Comparison of ENCODE assay signal across 8 cellular contexts in the genomic region with DNA sequence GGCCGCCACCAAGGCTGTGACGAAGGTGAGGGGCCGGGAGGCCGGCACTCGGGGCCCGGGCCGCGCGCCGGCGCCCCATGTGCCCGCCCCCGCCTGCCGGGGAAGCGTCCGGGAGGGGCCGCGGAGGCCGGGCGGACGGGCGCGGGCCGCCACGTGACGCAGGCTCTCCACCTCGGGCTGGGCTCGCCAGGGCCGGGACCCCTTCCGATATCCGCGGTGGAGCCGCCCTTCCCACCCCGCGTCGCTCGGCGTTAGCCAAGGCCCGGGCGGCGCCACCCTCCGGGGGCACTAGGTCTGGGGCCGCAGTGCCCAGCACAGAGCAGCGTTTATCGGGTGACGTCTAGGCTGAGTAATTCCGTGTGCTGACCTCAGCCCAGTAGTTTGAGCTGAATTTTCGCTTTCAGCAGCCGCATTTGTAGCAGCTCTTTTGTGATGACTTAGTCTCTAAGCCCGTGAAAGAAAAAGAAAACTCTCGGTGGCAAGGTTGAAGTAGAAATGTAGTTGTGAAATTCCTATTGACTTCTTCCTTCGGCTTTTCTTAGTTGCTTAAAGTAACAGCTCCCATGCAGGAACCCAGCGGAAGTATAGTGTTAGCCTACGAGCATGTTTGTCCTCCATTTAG. TPM values are rescaled to one million over a fixed set of nuclear protein-coding genes. Genes with fewer than 3 reads are reported as not detected.
DNase-seq lines count a peak whose midpoint lies in the region; ATAC-seq and TF ChIP-seq lines count a peak whose summit lies in the region.

No MANE protein-coding gene starts in this region.

- peak overlapping the region; percentile 85 for H3K9ac ChIP-seq in Loucy (ENCODE audit: low read depth, low read length, poor library complexity, severe bottlenecking)

- H2AFZ ChIP-seq in Loucy (ENCODE audit: low read length): no peak overlapping the region

- H3K4me1 ChIP-seq in Loucy (ENCODE audit: insufficient read depth, low read length, poor library complexity, severe bottlenecking): peaks cover 59% of the 10 kb centered on the region
- H3K4me1 ChIP-seq in tibial nerve: peaks cover 0 to 75% (median 39%) of the 10 kb centered on the region in 4 donors

- peak in 1 of 2 donors; percentile 43 for TF ChIP-seq POLR2A in tibial nerve (IDR thresholded peaks at IDR 0.05)

- no peak for TF ChIP-seq CTCF in Calu3 (IDR thresholded peaks at IDR 0.05; ENCODE audit: unreplicated experiment)
- TF ChIP-seq CTCF in Loucy (conservative IDR thresholded peaks at IDR 0.05; ENCODE audit: low read length): peak; percentile 21; the same call in 1 of the 2 replicates
- peak; percentile 31 for TF ChIP-seq CTCF in osteocyte (IDR thresholded peaks at IDR 0.05)
- peak in 1 of 5 experiments; percentile 29 for TF ChIP-seq CTCF in tibial nerve (IDR thresholded peaks at IDR 0.05)

- TF ChIP-seq EP300 in tibial nerve (IDR thresholded peaks at IDR 0.05): peak in 1 of 2 donors; percentile 83

- H3K9me2 ChIP-seq in Loucy (replicated peaks; ENCODE audit: low read depth, low read length): no peaks in the 10 kb centered on the region

- H3K4me3 Mint-ChIP-seq in Calu3 (ENCODE audit: low read depth, unreplicated experiment) (peak overlapping the region; percentile 95), osteocyte (ENCODE audit: unreplicated experiment) (peak overlapping the region; percentile 94)
- H3K4me3 Mint-ChIP-seq in activated T-helper 1 cell treated with anti-CD3 and anti-CD28 coated beads, Interleukin-12 subunit alpha, Interleukin-12 subunit beta, Interleukin-2, Interleukin-4 antibody, amounts not matched to agents 30 ng/mL and 10 ng/mL and 1 ng/mL, durations not matched to agents 14 hours and 24 hours and 36 hours: peak overlapping the region; percentile 94

- H3K4me2 ChIP-seq in Loucy (ENCODE audit: low read depth, low read length, poor library complexity, severe bottlenecking): peak overlapping the region; percentile 84

- no peaks in the 10 kb centered on the region for H3K9me3 ChIP-seq in Loucy (ENCODE audit: insufficient read depth, low read depth, low read length)
- H3K9me3 ChIP-seq in tibial nerve: no peaks in the 10 kb centered on the region

- H3K27me3 ChIP-seq in Loucy (ENCODE audit: insufficient read depth, low read length, poor library complexity, severe bottlenecking): no peaks in the 10 kb centered on the region
- H3K27me3 ChIP-seq in tibial nerve: no peaks in the 10 kb centered on the region

- peaks cover 13% of the 10 kb centered on the region for H3F3A ChIP-seq in Loucy (ENCODE audit: low read depth)

- peak overlapping the region; percentile 93 to 99 (median 98) for H3K27ac ChIP-seq in tibial nerve

- H3K4me3 ChIP-seq in Loucy (ENCODE audit: low read length, poor library complexity, severe bottlenecking) (peak overlapping the region; percentile 86), tibial nerve (peak overlapping the region; percentile 60 to 84 (median 82))

- peak; percentile 21 for ATAC-seq in GM21786 (IDR thresholded peaks at IDR 0.05; ENCODE audit: unreplicated experiment)

- intact Hi-C loops in Calu3 (cut with micrococcal nuclease; ENCODE audit: unreplicated experiment): loop anchor here (5.0 kb wide), 1 partner anchor 852 kb away; the partner anchor contains the start of gene NPHP3
- intact Hi-C loops in activated T-helper 1 cell treated with anti-CD3 and anti-CD28 coated beads, Interleukin-12 subunit alpha, Interleukin-12 subunit beta, Interleukin-2, Interleukin-4 antibody, amounts not matched to agents 30 ng/mL and 10 ng/mL and 1 ng/mL, durations not matched to agents 14 hours and 24 hours and 36 hours (cut with micrococcal nuclease): loop anchor here (1.0 to 5.0 kb wide), 4 partner anchors 21 to 912 kb away; partner anchors contain the start of genes CEP63 and RYK

- BruUV-seq in Calu3 (replicated peaks; lab: Mats Ljungman, UMichigan): no TSS peak

- CTCF ChIA-PET in Calu3 (lab: Charles Lee): interaction anchor here (0.6 to 1.3 kb wide), 5 partner anchors 13 to 110 kb away, joined by 3 to 5 read pairs (median 3); no protein-coding TSS in a partner anchor

- H3K36me3 ChIP-seq in Loucy (ENCODE audit: insufficient read depth, low read length): peaks cover 9% of the 10 kb centered on the region
- H3K36me3 ChIP-seq in tibial nerve: peaks cover 0 to 21% (median 6%) of the 10 kb centered on the region in 3 donors

- H4K20me1 ChIP-seq in Loucy (ENCODE audit: insufficient read depth, low read length, poor library complexity, severe bottlenecking): peaks cover 43% of the 10 kb centered on the region

- no peaks in the 10 kb centered on the region for H3K27me3 Mint-ChIP-seq in Calu3 (ENCODE audit: unreplicated experiment)
- no peaks in the 10 kb centered on the region for H3K27me3 Mint-ChIP-seq in activated T-helper 1 cell treated with anti-CD3 and anti-CD28 coated beads, Interleukin-12 subunit alpha, Interleukin-12 subunit beta, Interleukin-2, Interleukin-4 antibody, amounts not matched to agents 30 ng/mL and 10 ng/mL and 1 ng/mL, durations not matched to agents 14 hours and 24 hours and 36 hours (ENCODE audit: insufficient read depth)
- H3K27me3 Mint-ChIP-seq in osteocyte (ENCODE audit: unreplicated experiment): no peaks in the 10 kb centered on the region

- peaks cover 82% of the 10 kb centered on the region for H3K36me3 Mint-ChIP-seq in Calu3 (ENCODE audit: insufficient read depth, unreplicated experiment)
- H3K36me3 Mint-ChIP-seq in activated T-helper 1 cell treated with anti-CD3 and anti-CD28 coated beads, Interleukin-12 subunit alpha, Interleukin-12 subunit beta, Interleukin-2, Interleukin-4 antibody, amounts not matched to agents 30 ng/mL and 10 ng/mL and 1 ng/mL, durations not matched to agents 14 hours and 24 hours and 36 hours (ENCODE audit: low read depth): peaks cover 45% of the 10 kb centered on the region
- peaks cover 25% of the 10 kb centered on the region for H3K36me3 Mint-ChIP-seq in osteocyte (ENCODE audit: unreplicated experiment)

- H3K4me1 Mint-ChIP-seq in Calu3 (ENCODE audit: low read depth, unreplicated experiment) (peaks cover 70% of the 10 kb centered on the region), osteocyte (ENCODE audit: unreplicated experiment) (peaks cover 76% of the 10 kb centered on the region)
- peaks cover 69% of the 10 kb centered on the region for H3K4me1 Mint-ChIP-seq in activated T-helper 1 cell treated with anti-CD3 and anti-CD28 coated beads, Interleukin-12 subunit alpha, Interleukin-12 subunit beta, Interleukin-2, Interleukin-4 antibody, amounts not matched to agents 30 ng/mL and 10 ng/mL and 1 ng/mL, durations not matched to agents 14 hours and 24 hours and 36 hours (ENCODE audit: low read depth)

- H3K9me3 Mint-ChIP-seq in Calu3 (ENCODE audit: low read depth, unreplicated experiment) (no peaks in the 10 kb centered on the region), osteocyte (ENCODE audit: unreplicated experiment) (no peaks in the 10 kb centered on the region)
- no peaks in the 10 kb centered on the region for H3K9me3 Mint-ChIP-seq in activated T-helper 1 cell treated with anti-CD3 and anti-CD28 coated beads, Interleukin-12 subunit alpha, Interleukin-12 subunit beta, Interleukin-2, Interleukin-4 antibody, amounts not matched to agents 30 ng/mL and 10 ng/mL and 1 ng/mL, durations not matched to agents 14 hours and 24 hours and 36 hours

- 0 to 2% methylated on average over 17 to 26 of the region's 54 CpGs for WGBS in tibial nerve, 2 donors

- DNase-seq in Calu3 (peak; percentile 87), foreskin melanocyte (peak; percentile 61), osteocyte (ENCODE audit: extremely low spot score, unreplicated experiment) (peak; percentile 88), tibial nerve (ENCODE audit: low spot score in 2 of 2) (peak; percentile 37 to 39), COR-L47 (lab: John Stamatoyannopoulos, UW) (no peak)
- DNase-seq in activated T-helper 1 cell treated with anti-CD3 and anti-CD28 coated beads, Interleukin-12 subunit alpha, Interleukin-12 subunit beta, Interleukin-2, Interleukin-4 antibody, amounts not matched to agents 30 ng/mL and 10 ng/mL and 1 ng/mL, durations not matched to agents 14 hours and 24 hours and 36 hours (ENCODE audit: low spot score): peak; percentile 69

- H3K27ac Mint-ChIP-seq in Calu3 (ENCODE audit: unreplicated experiment) (peak overlapping the region; percentile 33), osteocyte (ENCODE audit: unreplicated experiment) (peak overlapping the region; percentile 94)
- H3K27ac Mint-ChIP-seq in activated T-helper 1 cell treated with anti-CD3 and anti-CD28 coated beads, Interleukin-12 subunit alpha, Interleukin-12 subunit beta, Interleukin-2, Interleukin-4 antibody, amounts not matched to agents 30 ng/mL and 10 ng/mL and 1 ng/mL, durations not matched to agents 14 hours and 24 hours and 36 hours: peak overlapping the region; percentile 89

- H3K79me2 ChIP-seq in Loucy (ENCODE audit: insufficient read depth, low read length): peaks cover 51% of the 10 kb centered on the region

RNA-seq across cellular contexts. Expression of gene CDV3, which starts 0.9 kb away (rescaled TPM):
- total RNA-seq in Calu3 (2022) (276 and 306 TPM in 2 replicates), osteocyte (183 and 193 TPM in 2 replicates), tibial nerve (100 to 1,000 TPM in 2 of 4 donors, 10 to 100 TPM in 2; 86.0 to 115 (median 105) TPM)
- total RNA-seq in activated T-helper 1 cell treated with anti-CD3 and anti-CD28 coated beads, Interleukin-12 subunit alpha, Interleukin-12 subunit beta, Interleukin-2, Interleukin-4 antibody, amounts not matched to agents 30 ng/mL and 10 ng/mL and 1 ng/mL, durations not matched to agents 14 hours and 24 hours and 36 hours: 289 TPM in 2 replicates

Comparison
In these comparisons a context has a peak if more than half of its experiments do, and no peak if none do; other contexts are left out.
1. H3K27ac Mint-ChIP-seq: peak in every context shown above with its lines; median percentile 94 in osteocyte; 89 in activated T-helper 1 cell treated with anti-CD3 and anti-CD28 coated beads, Interleukin-12 subunit alpha, Interleukin-12 subunit beta, Interleukin-2, Interleukin-4 antibody, amounts not matched to agents 30 ng/mL and 10 ng/mL and 1 ng/mL, durations not matched to agents 14 hours and 24 hours and 36 hours; 33 in Calu3.